ENCODE assay signal across 14 cellular contexts in the genomic region with DNA sequence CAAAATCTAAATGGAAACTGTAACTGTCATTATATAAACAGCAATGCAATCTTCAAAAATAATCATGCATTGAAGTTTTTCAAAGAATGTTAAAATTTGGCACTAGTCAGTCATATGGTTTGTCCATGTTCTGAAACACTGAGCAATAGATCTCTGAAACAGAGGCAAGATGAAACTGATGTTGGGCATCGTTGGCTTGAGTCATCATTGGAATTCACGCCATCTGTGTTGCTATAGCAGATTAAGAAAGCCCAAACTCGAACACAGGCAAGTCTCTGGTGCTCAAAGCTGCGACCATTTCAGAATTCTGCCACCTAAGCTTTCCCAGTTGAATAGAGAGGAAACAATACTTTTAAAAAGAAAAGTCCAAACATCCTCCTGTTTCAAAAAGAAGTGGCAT.
DNase-seq lines count a peak whose midpoint lies in the region; ATAC-seq and TF ChIP-seq lines count a peak whose summit lies in the region.
"Had no signal": no experiment of that assay in that cellular context is flagged by ENCODE, and none has a peak within 500 bp of the region (broad histone marks: within the 10 kb centered on the region; RNA-seq: fewer than 3 reads in every experiment).

No MANE protein-coding gene starts in this region.

- no peaks in the 10 kb centered on the region for H3K79me2 ChIP-seq in GM23248 (ENCODE audit: insufficient read depth)

- no peak overlapping the region for H3K9ac ChIP-seq in GM23248

- no peaks in the 10 kb centered on the region for H3F3A ChIP-seq in GM23248 (ENCODE audit: insufficient read depth)

- no peaks in the 10 kb centered on the region for H3K9me2 ChIP-seq in GM23248 (ENCODE audit: insufficient read depth)

- H3K4me3 ChIP-seq in GM23248, result no peak overlapping the region
- H3K4me3 ChIP-seq in choroid plexus epithelial cell (ENCODE audit: low read depth, low read length), result no peak overlapping the region
- H3K4me3 ChIP-seq: HAP-1 had no signal

- H4K20me1 ChIP-seq in GM23248 (ENCODE audit: insufficient read depth), result no peaks in the 10 kb centered on the region

- TF ChIP-seq CTCF in choroid plexus epithelial cell (conservative IDR thresholded peaks at IDR 0.05; ENCODE audit: low read depth, low read length), result no peak
- TF ChIP-seq CTCF in foreskin keratinocyte (conservative IDR thresholded peaks at IDR 0.05), result no peak

- 26 to 29% methylated on average over 4 of the region's 4 CpGs for WGBS in GM23248 (ENCODE audit: low coverage in 1 of 2, low lambda C conversion rate in 2 of 2, missing lambda C conversion rate in 2 of 2), 2 experiments

- H3K4me2 ChIP-seq in GM23248 (ENCODE audit: unreplicated experiment), result no peak overlapping the region

- no peaks in the 10 kb centered on the region for H3K9me3 ChIP-seq in GM23248 (ENCODE audit: low read depth)
- H3K9me3 ChIP-seq: HAP-1 had no signal

- H3K27ac ChIP-seq in GM23248, result no peak overlapping the region
- H3K27ac ChIP-seq in foreskin keratinocyte, result no peak overlapping the region

- H3K4me1 ChIP-seq in GM23248 (ENCODE audit: insufficient read depth) (no peaks in the 10 kb centered on the region), foreskin keratinocyte (peaks cover 3% of the 10 kb centered on the region)
- H3K4me1 ChIP-seq: HAP-1 had no signal

- DNase-seq in GM23248 (peak; percentile 10), choroid plexus epithelial cell (ENCODE audit: low read depth) (peak; percentile 9), foreskin keratinocyte (peak in 1 of 2 donors; percentile 23), superior temporal gyrus (ENCODE audit: extremely low spot score) (peak; percentile 46), occipital lobe (lab: John Stamatoyannopoulos, UW) (no peak), SHP77 (lab: John Stamatoyannopoulos, UW) (no peak)
- DNase-seq: CD4-positive, CD25-positive, alpha-beta regulatory T cell; DMS53; NCI-H1105; NCI-H1694 treated with DMSO at 0.1 percent for 48 hours; NCI-H226; NCI-H526 had no signal

- in situ Hi-C loops in GM23248 (cut with MboI), result no loop called here

- H2AFZ ChIP-seq in GM23248, result no peak overlapping the region

- ATAC-seq in foreskin keratinocyte (peak; percentile 36), GM21737 (IDR thresholded peaks at IDR 0.05; ENCODE audit: unreplicated experiment) (no peak)

- no peaks in the 10 kb centered on the region for H3K36me3 ChIP-seq in GM23248 (ENCODE audit: low read depth)
- H3K36me3 ChIP-seq: HAP-1 had no signal

- H3K27me3 ChIP-seq in GM23248 (replicated peaks; ENCODE audit: insufficient read depth) (peaks cover 21% of the 10 kb centered on the region), foreskin keratinocyte (no peaks in the 10 kb centered on the region)

Comparison
In these comparisons a context has a peak if more than half of its experiments do, and no peak if none do; other contexts are left out.
1. DNase-seq: peak in GM23248 (single experiment), choroid plexus epithelial cell (single experiment) and superior temporal gyrus (single experiment); none in occipital lobe (single experiment) and SHP77 (0 of 2).